ENCODE assay signal across 10 cellular contexts in the genomic region with DNA sequence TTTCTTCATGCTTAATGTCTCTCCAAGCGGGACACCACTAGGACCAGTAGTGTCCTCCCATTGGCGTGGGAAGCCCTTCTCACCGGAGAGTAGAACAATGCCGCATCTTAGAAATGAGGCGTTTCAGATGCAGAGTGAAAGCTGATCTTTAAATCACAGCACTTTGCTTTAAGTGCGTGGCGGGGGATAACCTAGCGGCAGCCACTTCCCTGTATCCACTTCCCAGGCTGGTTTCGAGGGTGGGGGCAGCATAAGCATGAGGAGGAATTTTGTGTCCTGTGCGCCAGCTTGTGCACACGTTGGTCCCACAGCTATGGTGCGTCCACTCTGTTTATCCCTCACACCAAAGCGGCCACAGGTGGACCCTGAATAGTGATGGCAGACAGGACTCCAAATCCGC.
DNase-seq lines count a peak whose midpoint lies in the region; ATAC-seq and TF ChIP-seq lines count a peak whose summit lies in the region.
"Had no signal": no experiment of that assay in that cellular context is flagged by ENCODE, and none has a peak within 500 bp of the region (broad histone marks: within the 10 kb centered on the region; RNA-seq: fewer than 3 reads in every experiment).

No MANE protein-coding gene starts in this region.

- H3K9me3 ChIP-seq in CD4-positive, alpha-beta T cell (ENCODE audit: control insufficient read depth, low read length): no peaks in the 10 kb centered on the region
- H3K9me3 ChIP-seq in ovary: no peaks in the 10 kb centered on the region
- H3K9me3 ChIP-seq in right lobe of liver: no peaks in the 10 kb centered on the region

- no peaks in the 10 kb centered on the region for H3K27me3 Mint-ChIP-seq in CD4-positive, alpha-beta T cell
- H3K27me3 Mint-ChIP-seq in GM23338 (ENCODE audit: insufficient read depth, low read depth, poor library complexity): no peaks in the 10 kb centered on the region
- no peaks in the 10 kb centered on the region for H3K27me3 Mint-ChIP-seq in central memory CD8-positive, alpha-beta T cell

- intact Hi-C loops in CD4-positive, alpha-beta T cell (cut with DNase I, micrococcal nuclease): loop anchor here (2.0 to 5.0 kb wide), 3 partner anchors 15 to 63 kb away; a partner anchor contains a TSS
- intact Hi-C loops in ovary (cut with DNase I) (loop anchor here in 1 of 4 donors (10.0 kb wide), 1 partner anchor 135 kb away; no protein-coding TSS in a partner anchor), right lobe of liver (cut with DNase I) (no loop called here)

- no peaks in the 10 kb centered on the region for H3K9me3 Mint-ChIP-seq in CD4-positive, alpha-beta T cell
- H3K9me3 Mint-ChIP-seq in GM23338: no peaks in the 10 kb centered on the region
- no peaks in the 10 kb centered on the region for H3K9me3 Mint-ChIP-seq in central memory CD8-positive, alpha-beta T cell

- H3K36me3 ChIP-seq in GM23338 (ENCODE audit: insufficient read depth): no peaks in the 10 kb centered on the region
- H3K36me3 ChIP-seq in ovary: no peaks in the 10 kb centered on the region
- peaks cover 0 to 9% (median 0%) of the 10 kb centered on the region in 4 donors for H3K36me3 ChIP-seq in right lobe of liver

- no peak for DNase-seq in CD4-positive, alpha-beta T cell
- DNase-seq in GM23338 (ENCODE audit: low spot score): peak; percentile 41
- no peak for DNase-seq in central memory CD8-positive, alpha-beta T cell (ENCODE audit: low spot score in 2 of 2)
- no peak for DNase-seq in ovary
- no peak for DNase-seq in stimulated activated naive CD4-positive, alpha-beta T cell treated with Interleukin-2 at 50 U/mL for 16 hours (lab: John Stamatoyannopoulos, UW)
- no peak for DNase-seq in right lobe of liver
- DNase-seq in NCI-H446 treated with DMSO at 0.1 percent for 48 hours (lab: John Stamatoyannopoulos, UW): no peak
- DNase-seq in dermis blood vessel endothelial cell: no peak
- DNase-seq: cerebellar nuclear complex, GDM1 had no signal

- TF ChIP-seq CTCF in CD4-positive, alpha-beta T cell (IDR thresholded peaks at IDR 0.05): no peak
- TF ChIP-seq CTCF in GM23338 (conservative IDR thresholded peaks at IDR 0.05; ENCODE audit: low read depth in 2 of 2): no peak
- no peak for TF ChIP-seq CTCF in ovary (IDR thresholded peaks at IDR 0.05)
- TF ChIP-seq CTCF in right lobe of liver (IDR thresholded peaks at IDR 0.05): no peak

- no peaks in the 10 kb centered on the region for H3K9me2 ChIP-seq in GM23338 (ENCODE audit: insufficient read depth)

- no peak overlapping the region for H3K4me2 ChIP-seq in GM23338

- CTCF ChIA-PET in CD4-positive, alpha-beta T cell (lab: Charles Lee): interaction anchor here (0.8 to 2.7 kb wide), 4 partner anchors 13 to 69 kb away, joined by 3 to 11 read pairs (median 4); no protein-coding TSS in a partner anchor

- H3K4me1 ChIP-seq in GM23338 (ENCODE audit: insufficient read depth): peaks cover 16% of the 10 kb centered on the region
- peaks cover 17% of the 10 kb centered on the region for H3K4me1 ChIP-seq in ovary (ENCODE audit: insufficient read depth)
- H3K4me1 ChIP-seq in right lobe of liver: peaks cover under 1 to 17% (median 6%) of the 10 kb centered on the region in 4 donors

- peak overlapping the region; percentile 74 for H3K4me3 Mint-ChIP-seq in CD4-positive, alpha-beta T cell
- H3K4me3 Mint-ChIP-seq in GM23338: no peak overlapping the region
- peak overlapping the region; percentile 71 for H3K4me3 Mint-ChIP-seq in central memory CD8-positive, alpha-beta T cell

- H3K79me2 ChIP-seq in GM23338 (replicated peaks; ENCODE audit: insufficient read depth): no peaks in the 10 kb centered on the region

- peaks cover 83% of the 10 kb centered on the region for H3K36me3 Mint-ChIP-seq in CD4-positive, alpha-beta T cell (ENCODE audit: low read depth)
- H3K36me3 Mint-ChIP-seq in GM23338 (ENCODE audit: low read depth): peaks cover 11% of the 10 kb centered on the region; the same call in 2 of the 3 replicates
- H3K36me3 Mint-ChIP-seq in central memory CD8-positive, alpha-beta T cell (ENCODE audit: insufficient read depth): peaks cover 64% of the 10 kb centered on the region

- H3K4me3 ChIP-seq in GM23338: no peak overlapping the region
- H3K4me3 ChIP-seq in ovary: no peak overlapping the region
- H3K4me3 ChIP-seq in right lobe of liver: no peak overlapping the region

- WGBS in ovary, 3 donors: 90 to 95% (median 91%) methylated on average over 14 of the region's 14 CpGs
- WGBS in right lobe of liver (ENCODE audit: insufficient coverage, low coverage, low lambda C conversion rate, missing lambda C conversion rate): 85% methylated on average over 12 of the region's 14 CpGs

- no peaks in the 10 kb centered on the region for H3K27me3 ChIP-seq in CD4-positive, alpha-beta T cell (ENCODE audit: control insufficient read depth, insufficient read depth, low read length)
- H3K27me3 ChIP-seq in GM23338 (ENCODE audit: insufficient read depth) (no peaks in the 10 kb centered on the region), ovary (no peaks in the 10 kb centered on the region), right lobe of liver (no peaks in the 10 kb centered on the region)

- no peak overlapping the region for H2AFZ ChIP-seq in GM23338

- POLR2A ChIA-PET in CD4-positive, alpha-beta T cell (lab: Charles Lee): interaction anchor here (0.7 to 4.4 kb wide), 7 partner anchors 9 to 62 kb away, joined by 3 to 33 read pairs (median 5); a partner anchor contains a TSS

- H3K27ac Mint-ChIP-seq in CD4-positive, alpha-beta T cell: peak overlapping the region; percentile 98
- H3K27ac Mint-ChIP-seq in GM23338: 0 out of 2 replicates have a peak overlapping the region, but pooled peaks have one; percentile 47
- H3K27ac Mint-ChIP-seq in central memory CD8-positive, alpha-beta T cell (ENCODE audit: low read depth): peak overlapping the region; percentile 94

- TF ChIP-seq EP300 in ovary (IDR thresholded peaks at IDR 0.05): no peak

- H3F3A ChIP-seq in GM23338 (replicated peaks; ENCODE audit: low read depth): no peaks in the 10 kb centered on the region

- peaks cover 3% of the 10 kb centered on the region; the same call in 1 of the 2 replicates for H4K20me1 ChIP-seq in GM23338 (replicated peaks; ENCODE audit: insufficient read depth)

- peaks cover 98% of the 10 kb centered on the region for H3K4me1 Mint-ChIP-seq in CD4-positive, alpha-beta T cell (ENCODE audit: low read depth)
- peaks cover 24% of the 10 kb centered on the region for H3K4me1 Mint-ChIP-seq in GM23338
- H3K4me1 Mint-ChIP-seq in central memory CD8-positive, alpha-beta T cell: peaks cover 94% of the 10 kb centered on the region

- peak overlapping the region; percentile 43 for H3K27ac ChIP-seq in CD4-positive, alpha-beta T cell (ENCODE audit: low read depth, low read length)
- H3K27ac ChIP-seq in GM23338 (ENCODE audit: low read depth): no peak overlapping the region
- H3K27ac ChIP-seq in ovary: peak overlapping the region; percentile 23 to 72
- H3K27ac ChIP-seq in right lobe of liver: peak overlapping the region in 1 of 3 donors; percentile 70

- ATAC-seq in CD4-positive, alpha-beta T cell (ENCODE audit: poor library complexity): no peak
- ATAC-seq in GM23338 (peak; percentile 72), right lobe of liver (no peak)
- no peak for ATAC-seq in central memory CD8-positive, alpha-beta T cell (replicated peaks; ENCODE audit: extremely low read depth, poor library complexity, severe bottlenecking)

- TF ChIP-seq POLR2A in ovary (IDR thresholded peaks at IDR 0.05) (no peak), right lobe of liver (IDR thresholded peaks at IDR 0.05) (no peak)

TF ChIP-seq in GM23338, 12 proteins besides CTCF, POLR2A, EP300 and RAD21:
- no peak for TF ChIP-seq ZNF331 (CRISPR knock-in tag; IDR thresholded peaks at IDR 0.05; ENCODE audit: low read depth)

Comparison
In these comparisons a context has a peak if more than half of its experiments do, and no peak if none do; other contexts are left out.
1. H3K27ac Mint-ChIP-seq: peak in every context shown above with its lines; median percentile 98 in CD4-positive, alpha-beta T cell; 94 in central memory CD8-positive, alpha-beta T cell; 47 in GM23338.
2. intact Hi-C loops: an anchor here in CD4-positive, alpha-beta T cell (2.0 to 5.0 kb wide); none called in right lobe of liver.